Comparison of ENCODE assay signal across 25 cellular contexts in genomic region chr22:39250838-39251237, GRCh38. TPM values are rescaled to one million over a fixed set of nuclear protein-coding genes. Genes with fewer than 3 reads are reported as not detected.
"Had no signal": no experiment of that assay in that cellular context is flagged by ENCODE, and none has a peak within 500 bp of the region (broad histone marks: within the 10 kb centered on the region; RNA-seq: fewer than 3 reads in every experiment).

No MANE protein-coding gene starts in this region.

- H3K4me3 ChIP-seq: hepatocyte, left lung, ovary, prostate gland, right atrium auricular region, suprapubic skin, transverse colon had no signal

- H3K79me2 ChIP-seq: hepatocyte had no signal

- H3K27me3 ChIP-seq: ovary, right atrium auricular region, suprapubic skin had no signal

- H3K9me3 ChIP-seq: left lung, neutrophil, ovary, prostate gland, right atrium auricular region, suprapubic skin, transverse colon had no signal

- H3K36me3 ChIP-seq: left lung, neutrophil, ovary, prostate gland, right atrium auricular region, suprapubic skin, transverse colon had no signal

- DNase-seq: activated B cell treated with CpG ODN at 0.5 μM for 24 hours; activated CD4-positive, alpha-beta T cell treated with anti-CD3 and anti-CD28 coated beads for 36 hours; activated CD4-positive, alpha-beta T cell treated with anti-CD3 and anti-CD28 coated beads, Interleukin-2, amount 50 U/mL, for 48 hours; activated CD8-positive, alpha-beta memory T cell treated with anti-CD3 and anti-CD28 coated beads, Interleukin-2, amount 50 U/mL, for 48 hours; activated naive CD4-positive, alpha-beta T cell; activated naive CD8-positive, alpha-beta T cell treated with anti-CD3 and anti-CD28 coated beads, Interleukin-2, amount 10 ng/mL, durations not matched to agents 7 days and 5 days; activated T-cell treated with anti-CD3 and anti-CD28 coated beads, Interleukin-2, amount 50 U/mL, for 4 hours; amniotic stem cell; dermis blood vessel endothelial cell; effector memory CD4-positive, alpha-beta T cell; foreskin melanocyte; glutamatergic neuron; kidney glomerular epithelial cell; left lung; ovary; stimulated activated CD4-positive, alpha-beta T cell treated with anti-CD3 and anti-CD28 coated beads, Interleukin-4, amount 100 ng/mL, for 4 hours; T1000; transverse colon had no signal

- H3K27ac ChIP-seq: hepatocyte, neutrophil, ovary, prostate gland, right atrium auricular region, suprapubic skin, transverse colon had no signal

- ATAC-seq: activated CD4-positive, alpha-beta T cell treated with anti-CD3 and anti-CD28 coated beads for 36 hours; activated T-cell treated with anti-CD3 and anti-CD28 coated beads, Interleukin-2, amount 50 U/mL, for 4 hours; esophagus mucosa; left lung; natural killer cell treated with Interleukin-12 subunit alpha and Interleukin-12 subunit beta and Interleukin-15 and Interleukin-18, amount 100 ng/mL, for 72 hours had no signal

- H3K4me2 ChIP-seq: hepatocyte had no signal

RNA-seq across cellular contexts. Expression of gene PDGFB, which starts 6.1 kb away (rescaled TPM):
- total RNA-seq: activated B cell treated with CpG ODN at 0.5 μM for 24 hours; natural killer cell treated with Interleukin-12 subunit alpha and Interleukin-12 subunit beta and Interleukin-15 and Interleukin-18, amount 100 ng/mL, for 72 hours had no signal
